ENCODE assay signal across 14 cellular contexts in the genomic region with DNA sequence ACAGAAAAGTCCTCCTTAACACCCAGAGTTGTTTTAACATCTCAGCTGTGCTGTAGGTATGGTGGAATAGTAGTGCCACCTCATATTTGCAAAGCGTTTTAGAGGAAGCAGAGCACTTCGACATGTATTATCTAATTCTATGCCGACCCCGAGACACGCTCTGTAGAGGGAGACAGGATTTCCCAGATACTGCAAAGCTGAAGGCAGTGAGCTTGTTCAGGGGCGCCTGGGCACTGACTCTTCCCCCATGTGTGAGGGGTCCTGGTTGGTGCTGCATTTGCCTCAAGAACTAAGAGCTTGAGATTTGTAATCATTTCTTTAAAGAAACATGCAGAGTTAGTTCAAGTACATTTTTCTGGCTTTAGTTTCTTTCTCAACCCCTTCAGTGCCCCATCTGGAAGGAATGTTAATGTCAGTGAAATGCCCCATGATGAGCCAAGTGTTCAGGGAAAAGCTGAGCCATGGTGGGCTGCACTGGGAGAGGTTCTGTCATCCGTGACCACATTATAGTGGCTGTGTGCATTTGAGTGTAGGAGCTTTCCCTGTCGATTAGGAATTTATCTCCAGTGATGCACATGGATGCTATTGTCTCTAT.
DNase-seq lines count a peak whose midpoint lies in the region; ATAC-seq and TF ChIP-seq lines count a peak whose summit lies in the region.
"Had no signal": no experiment of that assay in that cellular context is flagged by ENCODE, and none has a peak within 500 bp of the region (broad histone marks: within the 10 kb centered on the region; RNA-seq: fewer than 3 reads in every experiment).

No MANE protein-coding gene starts in this region.

- no peak overlapping the region for H3K27ac ChIP-seq in HEK293 (ENCODE audit: extremely low read depth, low read depth, low read length)
- no peak overlapping the region for H3K27ac ChIP-seq in hepatocyte
- H3K27ac ChIP-seq in thyroid gland = peak overlapping the region; percentile 72 to 95 (median 94)
- no peak overlapping the region for H3K27ac ChIP-seq in spleen
- H3K27ac ChIP-seq: HL-60 had no signal

- CTCF ChIA-PET in HEK293 (lab: Yijun Ruan, JAX) = no interaction called here

- H3K27me3 ChIP-seq in adipocyte (replicated peaks; ENCODE audit: control insufficient read depth, insufficient read depth, low read length) = peaks cover 4% of the 10 kb centered on the region
- H3K27me3 ChIP-seq in hepatocyte = no peaks in the 10 kb centered on the region
- H3K27me3 ChIP-seq in thyroid gland = no peaks in the 10 kb centered on the region
- H3K27me3 ChIP-seq in spleen (replicated peaks in 1 of 7) = no peaks in the 10 kb centered on the region

- 75% methylated on average over 8 of the region's 8 CpGs for WGBS in hepatocyte (ENCODE audit: low lambda C conversion rate, missing lambda C conversion rate)
- 26 to 45% methylated on average over 8 of the region's 8 CpGs for WGBS in thyroid gland, 2 donors
- 77 to 88% (median 85%) methylated on average over 8 of the region's 8 CpGs for WGBS in spleen, 5 donors

- no peaks in the 10 kb centered on the region for H3K79me2 ChIP-seq in hepatocyte

- ATAC-seq in HG03025 (IDR thresholded peaks at IDR 0.05; ENCODE audit: low FRiP score, unreplicated experiment) = no peak
- ATAC-seq: activated CD8-positive, alpha-beta T cell treated with anti-CD3 and anti-CD28 coated beads for 36 hours; T-cell had no signal

- TF ChIP-seq POLR2A in thyroid gland (IDR thresholded peaks at IDR 0.05) (peak in 1 of 2 donors; percentile 64), spleen (IDR thresholded peaks at IDR 0.05) (no peak)

- H3K9me3 ChIP-seq in HEK293 (ENCODE audit: control insufficient read depth, insufficient read depth, low read depth, low read length) (no peaks in the 10 kb centered on the region; the same call in 1 of the 2 replicates), adipocyte (ENCODE audit: control insufficient read depth, low read length) (no peaks in the 10 kb centered on the region), hepatocyte (ENCODE audit: low read depth) (no peaks in the 10 kb centered on the region), thyroid gland (no peaks in the 10 kb centered on the region), spleen (peaks cover 0 to 9% (median 0%) of the 10 kb centered on the region in 8 donors)

- TF ChIP-seq CTCF in HEK293 (tag by site-specific recombination; IDR thresholded peaks at IDR 0.05) (no peak), hepatocyte (IDR thresholded peaks at IDR 0.05; ENCODE audit: poor library complexity) (peak; percentile 37), thyroid gland (IDR thresholded peaks at IDR 0.05) (peak in 5 of 6 experiments; percentile 32 to 89 (median 67)), spleen (IDR thresholded peaks at IDR 0.05 in 8 of 11, conservative IDR thresholded peaks at IDR 0.05 in 3 of 11) (no peak)

- intact Hi-C loops in thyroid gland (cut with DNase I) (no loop called here), spleen (cut with DNase I; ENCODE audit: low total_unique reads) (no loop called here)

- H3K4me3 ChIP-seq in HEK293 (ENCODE audit: low read depth, low read length) = no peak overlapping the region
- H3K4me3 ChIP-seq in adipocyte (ENCODE audit: low read length) = no peak overlapping the region
- H3K4me3 ChIP-seq in hepatocyte = no peak overlapping the region
- no peak overlapping the region for H3K4me3 ChIP-seq in thyroid gland (replicated peaks in 1 of 3)
- H3K4me3 ChIP-seq in spleen = no peak overlapping the region

- no peak overlapping the region for H3K9ac ChIP-seq in adipocyte (ENCODE audit: low read length)

- no peak overlapping the region for H3K4me2 ChIP-seq in hepatocyte

- no peaks in the 10 kb centered on the region; the same call in 1 of the 2 replicates for H3K4me1 ChIP-seq in HEK293 (ENCODE audit: control insufficient read depth, insufficient read depth, low read length)
- peaks cover 26% of the 10 kb centered on the region for H3K4me1 ChIP-seq in adipocyte (ENCODE audit: control insufficient read depth, insufficient read depth, low read length)
- peaks cover 11% of the 10 kb centered on the region for H3K4me1 ChIP-seq in hepatocyte (ENCODE audit: insufficient read depth)
- H3K4me1 ChIP-seq in thyroid gland = peaks cover 28 to 29% of the 10 kb centered on the region in 2 donors
- no peaks in the 10 kb centered on the region for H3K4me1 ChIP-seq in spleen

- POLR2A ChIA-PET in HEK293 (lab: Yijun Ruan, JAX) = no interaction called here

- H2AFZ ChIP-seq in hepatocyte = no peak overlapping the region

- no peaks in the 10 kb centered on the region for H3K36me3 ChIP-seq in HEK293 (ENCODE audit: control insufficient read depth in 2 of 2, insufficient read depth in 1 of 2, low read length in 2 of 2)
- no peaks in the 10 kb centered on the region for H3K36me3 ChIP-seq in adipocyte (ENCODE audit: control insufficient read depth, insufficient read depth, low read length, severe bottlenecking)
- no peaks in the 10 kb centered on the region for H3K36me3 ChIP-seq in hepatocyte (replicated peaks; ENCODE audit: insufficient read depth, low read depth)
- H3K36me3 ChIP-seq in thyroid gland = no peaks in the 10 kb centered on the region
- no peaks in the 10 kb centered on the region for H3K36me3 ChIP-seq in spleen

- H4K20me1 ChIP-seq in hepatocyte (ENCODE audit: insufficient read depth, poor library complexity, severe bottlenecking) = no peaks in the 10 kb centered on the region

- DNase-seq in adipocyte (ENCODE audit: low read depth) (peak; percentile 61), hepatocyte (ENCODE audit: low spot score) (peak; percentile 30), thyroid gland (peak; percentile 44 to 48), spleen (no peak), NCI-H2227 (lab: John Stamatoyannopoulos, UW; ENCODE audit: unreplicated experiment) (no peak)
- DNase-seq: activated CD8-positive, alpha-beta T cell treated with anti-CD3 and anti-CD28 coated beads for 36 hours; activated naive CD8-positive, alpha-beta T cell treated with anti-CD3 and anti-CD28 coated beads for 36 hours; DMS53; immature natural killer cell; NCI-H1048; T-cell had no signal

- H3K9me2 ChIP-seq in hepatocyte (replicated peaks; ENCODE audit: insufficient read depth) = no peaks in the 10 kb centered on the region

TF ChIP-seq in HEK293, 187 proteins besides CTCF, POLR2A, EP300 and RAD21:
- TF ChIP-seq GLIS1 (tag by site-specific recombination; IDR thresholded peaks at IDR 0.05) (no peak), ZNF654 (tag by site-specific recombination; IDR thresholded peaks at IDR 0.05; ENCODE audit: low read depth) (no peak), ZBTB10 (tag by site-specific recombination; IDR thresholded peaks at IDR 0.05) (no peak), ZBTB20 (tag by site-specific recombination; IDR thresholded peaks at IDR 0.05) (peak; percentile 35; the same call in 1 of the 2 replicates), ZNF600 (tag by site-specific recombination; IDR thresholded peaks at IDR 0.05) (no peak), ZIC2 (tag by site-specific recombination; IDR thresholded peaks at IDR 0.05) (no peak)
- TF ChIP-seq, protein P1, sequence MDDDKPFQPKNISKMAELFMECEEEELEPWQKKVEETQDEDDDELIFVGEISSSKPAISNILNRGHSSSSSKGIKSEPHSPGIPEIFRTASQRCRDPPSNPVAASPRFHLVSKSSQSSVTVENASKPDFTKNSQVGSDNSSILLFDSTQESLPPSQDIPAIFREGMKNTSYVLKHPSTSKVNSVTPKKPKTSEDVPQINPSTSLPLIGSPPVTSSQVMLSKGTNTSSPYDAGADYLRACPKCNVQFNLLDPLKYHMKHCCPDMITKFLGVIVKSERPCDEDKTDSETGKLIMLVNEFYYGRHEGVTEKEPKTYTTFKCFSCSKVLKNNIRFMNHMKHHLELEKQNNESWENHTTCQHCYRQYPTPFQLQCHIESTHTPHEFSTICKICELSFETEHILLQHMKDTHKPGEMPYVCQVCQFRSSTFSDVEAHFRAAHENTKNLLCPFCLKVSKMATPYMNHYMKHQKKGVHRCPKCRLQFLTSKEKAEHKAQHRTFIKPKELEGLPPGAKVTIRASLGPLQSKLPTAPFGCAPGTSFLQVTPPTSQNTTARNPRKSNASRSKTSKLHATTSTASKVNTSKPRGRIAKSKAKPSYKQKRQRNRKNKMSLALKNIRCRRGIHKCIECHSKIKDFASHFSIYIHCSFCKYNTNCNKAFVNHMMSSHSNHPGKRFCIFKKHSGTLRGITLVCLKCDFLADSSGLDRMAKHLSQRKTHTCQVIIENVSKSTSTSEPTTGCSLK (tag by site-specific recombination; IDR thresholded peaks at IDR 0.05) = no peak

Comparison
In these comparisons a context has a peak if more than half of its experiments do, and no peak if none do; other contexts are left out.
1. H3K27ac ChIP-seq: peak in thyroid gland (3 of 3); none in HEK293 (single experiment), hepatocyte (single experiment) and spleen (0 of 8).
2. CTCF ChIP-seq: peak in hepatocyte (single experiment) and thyroid gland (5 of 6); none in HEK293 (single experiment) and spleen (0 of 11).
3. DNase-seq: peak in adipocyte (single experiment), hepatocyte (single experiment) and thyroid gland (2 of 2); none in spleen (single experiment) and NCI-H2227 (single experiment).